1 cellular context compared by ENCODE assay signal in the genomic region with DNA sequence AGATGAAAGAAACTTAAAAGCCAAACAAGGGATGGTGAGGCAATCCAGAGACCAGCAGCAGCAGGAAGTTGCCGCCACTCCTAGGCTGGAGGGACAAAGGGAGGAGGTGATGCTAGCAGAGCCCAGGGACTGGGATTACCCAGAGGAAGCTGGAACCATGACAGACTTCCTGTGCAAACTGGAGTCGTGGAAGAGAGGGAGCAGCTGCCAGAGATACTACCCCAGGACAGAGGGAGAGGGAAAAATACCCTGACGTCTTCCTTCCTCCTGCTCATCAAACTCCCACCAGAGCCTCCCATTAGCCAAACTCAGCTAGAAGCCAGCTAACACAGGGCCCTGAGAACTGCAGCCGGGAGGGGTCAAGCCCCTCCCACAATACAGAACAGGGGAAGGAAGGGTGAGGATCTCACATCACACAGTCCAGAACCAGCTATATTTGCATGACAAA.
TF ChIP-seq lines count a peak whose summit lies in the region.

No MANE protein-coding gene starts in this region.

TF ChIP-seq in HepG2, 621 proteins besides CTCF, POLR2A, EP300 and RAD21 (continued from another document and continues in another):
- TF ChIP-seq, protein P1, sequence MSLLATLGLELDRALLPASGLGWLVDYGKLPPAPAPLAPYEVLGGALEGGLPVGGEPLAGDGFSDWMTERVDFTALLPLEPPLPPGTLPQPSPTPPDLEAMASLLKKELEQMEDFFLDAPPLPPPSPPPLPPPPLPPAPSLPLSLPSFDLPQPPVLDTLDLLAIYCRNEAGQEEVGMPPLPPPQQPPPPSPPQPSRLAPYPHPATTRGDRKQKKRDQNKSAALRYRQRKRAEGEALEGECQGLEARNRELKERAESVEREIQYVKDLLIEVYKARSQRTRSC (CRISPR knock-in tag; IDR thresholded peaks at IDR 0.05; ENCODE audit: low read depth), result no peak
- TF ChIP-seq, protein P2, sequence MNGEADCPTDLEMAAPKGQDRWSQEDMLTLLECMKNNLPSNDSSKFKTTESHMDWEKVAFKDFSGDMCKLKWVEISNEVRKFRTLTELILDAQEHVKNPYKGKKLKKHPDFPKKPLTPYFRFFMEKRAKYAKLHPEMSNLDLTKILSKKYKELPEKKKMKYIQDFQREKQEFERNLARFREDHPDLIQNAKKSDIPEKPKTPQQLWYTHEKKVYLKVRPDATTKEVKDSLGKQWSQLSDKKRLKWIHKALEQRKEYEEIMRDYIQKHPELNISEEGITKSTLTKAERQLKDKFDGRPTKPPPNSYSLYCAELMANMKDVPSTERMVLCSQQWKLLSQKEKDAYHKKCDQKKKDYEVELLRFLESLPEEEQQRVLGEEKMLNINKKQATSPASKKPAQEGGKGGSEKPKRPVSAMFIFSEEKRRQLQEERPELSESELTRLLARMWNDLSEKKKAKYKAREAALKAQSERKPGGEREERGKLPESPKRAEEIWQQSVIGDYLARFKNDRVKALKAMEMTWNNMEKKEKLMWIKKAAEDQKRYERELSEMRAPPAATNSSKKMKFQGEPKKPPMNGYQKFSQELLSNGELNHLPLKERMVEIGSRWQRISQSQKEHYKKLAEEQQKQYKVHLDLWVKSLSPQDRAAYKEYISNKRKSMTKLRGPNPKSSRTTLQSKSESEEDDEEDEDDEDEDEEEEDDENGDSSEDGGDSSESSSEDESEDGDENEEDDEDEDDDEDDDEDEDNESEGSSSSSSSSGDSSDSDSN (CRISPR knock-in tag; IDR thresholded peaks at IDR 0.05), result no peak
- no peak for TF ChIP-seq KMT2B (CRISPR knock-in tag; IDR thresholded peaks at IDR 0.05)
- TF ChIP-seq, protein P3, sequence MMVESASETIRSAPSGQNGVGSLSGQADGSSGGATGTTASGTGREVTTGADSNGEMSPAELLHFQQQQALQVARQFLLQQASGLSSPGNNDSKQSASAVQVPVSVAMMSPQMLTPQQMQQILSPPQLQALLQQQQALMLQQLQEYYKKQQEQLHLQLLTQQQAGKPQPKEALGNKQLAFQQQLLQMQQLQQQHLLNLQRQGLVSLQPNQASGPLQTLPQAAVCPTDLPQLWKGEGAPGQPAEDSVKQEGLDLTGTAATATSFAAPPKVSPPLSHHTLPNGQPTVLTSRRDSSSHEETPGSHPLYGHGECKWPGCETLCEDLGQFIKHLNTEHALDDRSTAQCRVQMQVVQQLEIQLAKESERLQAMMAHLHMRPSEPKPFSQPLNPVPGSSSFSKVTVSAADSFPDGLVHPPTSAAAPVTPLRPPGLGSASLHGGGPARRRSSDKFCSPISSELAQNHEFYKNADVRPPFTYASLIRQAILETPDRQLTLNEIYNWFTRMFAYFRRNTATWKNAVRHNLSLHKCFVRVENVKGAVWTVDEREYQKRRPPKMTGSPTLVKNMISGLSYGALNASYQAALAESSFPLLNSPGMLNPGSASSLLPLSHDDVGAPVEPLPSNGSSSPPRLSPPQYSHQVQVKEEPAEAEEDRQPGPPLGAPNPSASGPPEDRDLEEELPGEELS (CRISPR knock-in tag; IDR thresholded peaks at IDR 0.05), result no peak
- TF ChIP-seq, protein P4, sequence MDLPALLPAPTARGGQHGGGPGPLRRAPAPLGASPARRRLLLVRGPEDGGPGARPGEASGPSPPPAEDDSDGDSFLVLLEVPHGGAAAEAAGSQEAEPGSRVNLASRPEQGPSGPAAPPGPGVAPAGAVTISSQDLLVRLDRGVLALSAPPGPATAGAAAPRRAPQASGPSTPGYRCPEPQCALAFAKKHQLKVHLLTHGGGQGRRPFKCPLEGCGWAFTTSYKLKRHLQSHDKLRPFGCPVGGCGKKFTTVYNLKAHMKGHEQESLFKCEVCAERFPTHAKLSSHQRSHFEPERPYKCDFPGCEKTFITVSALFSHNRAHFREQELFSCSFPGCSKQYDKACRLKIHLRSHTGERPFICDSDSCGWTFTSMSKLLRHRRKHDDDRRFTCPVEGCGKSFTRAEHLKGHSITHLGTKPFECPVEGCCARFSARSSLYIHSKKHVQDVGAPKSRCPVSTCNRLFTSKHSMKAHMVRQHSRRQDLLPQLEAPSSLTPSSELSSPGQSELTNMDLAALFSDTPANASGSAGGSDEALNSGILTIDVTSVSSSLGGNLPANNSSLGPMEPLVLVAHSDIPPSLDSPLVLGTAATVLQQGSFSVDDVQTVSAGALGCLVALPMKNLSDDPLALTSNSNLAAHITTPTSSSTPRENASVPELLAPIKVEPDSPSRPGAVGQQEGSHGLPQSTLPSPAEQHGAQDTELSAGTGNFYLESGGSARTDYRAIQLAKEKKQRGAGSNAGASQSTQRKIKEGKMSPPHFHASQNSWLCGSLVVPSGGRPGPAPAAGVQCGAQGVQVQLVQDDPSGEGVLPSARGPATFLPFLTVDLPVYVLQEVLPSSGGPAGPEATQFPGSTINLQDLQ (CRISPR knock-in tag; IDR thresholded peaks at IDR 0.05), result no peak
- TF ChIP-seq MEF2D (CRISPR knock-in tag; IDR thresholded peaks at IDR 0.05), result no peak
- peak; percentile 26; the same call in 1 of the 2 replicates for TF ChIP-seq SALL1 (CRISPR knock-in tag; IDR thresholded peaks at IDR 0.05)
- TF ChIP-seq ZMYM2 (CRISPR knock-in tag; IDR thresholded peaks at IDR 0.05), result no peak
- TF ChIP-seq TGIF2 (CRISPR knock-in tag; IDR thresholded peaks at IDR 0.05), result no peak
- TF ChIP-seq, protein P5, sequence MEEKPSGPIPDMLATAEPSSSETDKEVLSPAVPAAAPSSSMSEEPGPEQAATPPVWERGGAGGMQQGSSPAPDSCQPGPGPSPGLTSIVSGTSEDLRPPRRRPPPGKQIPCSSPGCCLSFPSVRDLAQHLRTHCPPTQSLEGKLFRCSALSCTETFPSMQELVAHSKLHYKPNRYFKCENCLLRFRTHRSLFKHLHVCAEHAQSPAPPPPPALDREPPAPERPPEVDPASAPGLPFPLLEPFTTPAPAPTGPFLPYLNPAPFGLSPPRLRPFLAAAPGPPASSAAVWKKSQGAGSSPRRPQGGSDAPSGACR (CRISPR knock-in tag; IDR thresholded peaks at IDR 0.05), result no peak
- no peak for TF ChIP-seq RFX3 (CRISPR knock-in tag; IDR thresholded peaks at IDR 0.05)
- TF ChIP-seq HMG20A (CRISPR knock-in tag; IDR thresholded peaks at IDR 0.05; ENCODE audit: borderline replicate concordance), result no peak
- no peak for TF ChIP-seq ZSCAN20 (CRISPR knock-in tag; IDR thresholded peaks at IDR 0.05; ENCODE audit: borderline replicate concordance)
- TF ChIP-seq, protein P6, sequence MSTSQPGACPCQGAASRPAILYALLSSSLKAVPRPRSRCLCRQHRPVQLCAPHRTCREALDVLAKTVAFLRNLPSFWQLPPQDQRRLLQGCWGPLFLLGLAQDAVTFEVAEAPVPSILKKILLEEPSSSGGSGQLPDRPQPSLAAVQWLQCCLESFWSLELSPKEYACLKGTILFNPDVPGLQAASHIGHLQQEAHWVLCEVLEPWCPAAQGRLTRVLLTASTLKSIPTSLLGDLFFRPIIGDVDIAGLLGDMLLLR (CRISPR knock-in tag; IDR thresholded peaks at IDR 0.05), result no peak
- TF ChIP-seq, protein P7, sequence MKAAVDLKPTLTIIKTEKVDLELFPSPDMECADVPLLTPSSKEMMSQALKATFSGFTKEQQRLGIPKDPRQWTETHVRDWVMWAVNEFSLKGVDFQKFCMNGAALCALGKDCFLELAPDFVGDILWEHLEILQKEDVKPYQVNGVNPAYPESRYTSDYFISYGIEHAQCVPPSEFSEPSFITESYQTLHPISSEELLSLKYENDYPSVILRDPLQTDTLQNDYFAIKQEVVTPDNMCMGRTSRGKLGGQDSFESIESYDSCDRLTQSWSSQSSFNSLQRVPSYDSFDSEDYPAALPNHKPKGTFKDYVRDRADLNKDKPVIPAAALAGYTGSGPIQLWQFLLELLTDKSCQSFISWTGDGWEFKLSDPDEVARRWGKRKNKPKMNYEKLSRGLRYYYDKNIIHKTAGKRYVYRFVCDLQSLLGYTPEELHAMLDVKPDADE (CRISPR knock-in tag; IDR thresholded peaks at IDR 0.05), result no peak
- no peak for TF ChIP-seq KDM3A (CRISPR knock-in tag; IDR thresholded peaks at IDR 0.05; ENCODE audit: low read depth)
- TF ChIP-seq NCOA5 (CRISPR knock-in tag; IDR thresholded peaks at IDR 0.05), result no peak
- 0 out of 2 replicates have a peak, but pooled peaks have one; percentile 24 for TF ChIP-seq SAP130 (CRISPR knock-in tag; IDR thresholded peaks at IDR 0.05; ENCODE audit: low read depth)
- no peak for TF ChIP-seq TP53 (CRISPR knock-in tag; conservative IDR thresholded peaks at IDR 0.05)
- no peak for TF ChIP-seq SMARCC2 (IDR thresholded peaks at IDR 0.05)
- TF ChIP-seq ZNF7 (CRISPR knock-in tag; IDR thresholded peaks at IDR 0.05), result no peak
- TF ChIP-seq, protein P8, sequence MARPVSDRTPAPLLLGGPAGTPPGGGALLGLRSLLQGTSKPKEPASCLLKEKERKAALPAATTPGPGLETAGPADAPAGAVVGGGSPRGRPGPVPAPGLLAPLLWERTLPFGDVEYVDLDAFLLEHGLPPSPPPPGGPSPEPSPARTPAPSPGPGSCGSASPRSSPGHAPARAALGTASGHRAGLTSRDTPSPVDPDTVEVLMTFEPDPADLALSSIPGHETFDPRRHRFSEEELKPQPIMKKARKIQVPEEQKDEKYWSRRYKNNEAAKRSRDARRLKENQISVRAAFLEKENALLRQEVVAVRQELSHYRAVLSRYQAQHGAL (CRISPR knock-in tag; IDR thresholded peaks at IDR 0.05; ENCODE audit: not compliant biosample characterization), result no peak
- no peak for TF ChIP-seq PHB2 (IDR thresholded peaks at IDR 0.05; ENCODE audit: partially characterized antibody)
- TF ChIP-seq THAP11 (CRISPR knock-in tag; IDR thresholded peaks at IDR 0.05), result no peak
- TF ChIP-seq ZFP62 (CRISPR knock-in tag; IDR thresholded peaks at IDR 0.05), result no peak
- TF ChIP-seq ZSCAN22 (CRISPR knock-in tag; IDR thresholded peaks at IDR 0.05), result peak; percentile 67; the same call in 1 of the 2 replicates
- TF ChIP-seq, protein P9, sequence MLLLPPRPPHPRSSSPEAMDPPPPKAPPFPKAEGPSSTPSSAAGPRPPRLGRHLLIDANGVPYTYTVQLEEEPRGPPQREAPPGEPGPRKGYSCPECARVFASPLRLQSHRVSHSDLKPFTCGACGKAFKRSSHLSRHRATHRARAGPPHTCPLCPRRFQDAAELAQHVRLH (CRISPR knock-in tag; IDR thresholded peaks at IDR 0.05; ENCODE audit: borderline replicate concordance, low read depth), result no peak
- no peak for TF ChIP-seq TAF15 (IDR thresholded peaks at IDR 0.05; ENCODE audit: low read depth, low read length, poor library complexity, severe bottlenecking)
- no peak for TF ChIP-seq POLR2AphosphoS2 (IDR thresholded peaks at IDR 0.05; ENCODE audit: low read depth, low read length)
- TF ChIP-seq, protein P10, sequence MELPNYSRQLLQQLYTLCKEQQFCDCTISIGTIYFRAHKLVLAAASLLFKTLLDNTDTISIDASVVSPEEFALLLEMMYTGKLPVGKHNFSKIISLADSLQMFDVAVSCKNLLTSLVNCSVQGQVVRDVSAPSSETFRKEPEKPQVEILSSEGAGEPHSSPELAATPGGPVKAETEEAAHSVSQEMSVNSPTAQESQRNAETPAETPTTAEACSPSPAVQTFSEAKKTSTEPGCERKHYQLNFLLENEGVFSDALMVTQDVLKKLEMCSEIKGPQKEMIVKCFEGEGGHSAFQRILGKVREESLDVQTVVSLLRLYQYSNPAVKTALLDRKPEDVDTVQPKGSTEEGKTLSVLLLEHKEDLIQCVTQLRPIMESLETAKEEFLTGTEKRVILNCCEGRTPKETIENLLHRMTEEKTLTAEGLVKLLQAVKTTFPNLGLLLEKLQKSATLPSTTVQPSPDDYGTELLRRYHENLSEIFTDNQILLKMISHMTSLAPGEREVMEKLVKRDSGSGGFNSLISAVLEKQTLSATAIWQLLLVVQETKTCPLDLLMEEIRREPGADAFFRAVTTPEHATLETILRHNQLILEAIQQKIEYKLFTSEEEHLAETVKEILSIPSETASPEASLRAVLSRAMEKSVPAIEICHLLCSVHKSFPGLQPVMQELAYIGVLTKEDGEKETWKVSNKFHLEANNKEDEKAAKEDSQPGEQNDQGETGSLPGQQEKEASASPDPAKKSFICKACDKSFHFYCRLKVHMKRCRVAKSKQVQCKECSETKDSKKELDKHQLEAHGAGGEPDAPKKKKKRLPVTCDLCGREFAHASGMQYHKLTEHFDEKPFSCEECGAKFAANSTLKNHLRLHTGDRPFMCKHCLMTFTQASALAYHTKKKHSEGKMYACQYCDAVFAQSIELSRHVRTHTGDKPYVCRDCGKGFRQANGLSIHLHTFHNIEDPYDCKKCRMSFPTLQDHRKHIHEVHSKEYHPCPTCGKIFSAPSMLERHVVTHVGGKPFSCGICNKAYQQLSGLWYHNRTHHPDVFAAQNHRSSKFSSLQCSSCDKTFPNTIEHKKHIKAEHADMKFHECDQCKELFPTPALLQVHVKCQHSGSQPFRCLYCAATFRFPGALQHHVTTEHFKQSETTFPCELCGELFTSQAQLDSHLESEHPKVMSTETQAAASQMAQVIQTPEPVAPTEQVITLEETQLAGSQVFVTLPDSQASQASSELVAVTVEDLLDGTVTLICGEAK (IDR thresholded peaks at IDR 0.05), result no peak
- TF ChIP-seq, protein P10 (CRISPR knock-in tag; IDR thresholded peaks at IDR 0.05), result no peak
- TF ChIP-seq, protein P11, sequence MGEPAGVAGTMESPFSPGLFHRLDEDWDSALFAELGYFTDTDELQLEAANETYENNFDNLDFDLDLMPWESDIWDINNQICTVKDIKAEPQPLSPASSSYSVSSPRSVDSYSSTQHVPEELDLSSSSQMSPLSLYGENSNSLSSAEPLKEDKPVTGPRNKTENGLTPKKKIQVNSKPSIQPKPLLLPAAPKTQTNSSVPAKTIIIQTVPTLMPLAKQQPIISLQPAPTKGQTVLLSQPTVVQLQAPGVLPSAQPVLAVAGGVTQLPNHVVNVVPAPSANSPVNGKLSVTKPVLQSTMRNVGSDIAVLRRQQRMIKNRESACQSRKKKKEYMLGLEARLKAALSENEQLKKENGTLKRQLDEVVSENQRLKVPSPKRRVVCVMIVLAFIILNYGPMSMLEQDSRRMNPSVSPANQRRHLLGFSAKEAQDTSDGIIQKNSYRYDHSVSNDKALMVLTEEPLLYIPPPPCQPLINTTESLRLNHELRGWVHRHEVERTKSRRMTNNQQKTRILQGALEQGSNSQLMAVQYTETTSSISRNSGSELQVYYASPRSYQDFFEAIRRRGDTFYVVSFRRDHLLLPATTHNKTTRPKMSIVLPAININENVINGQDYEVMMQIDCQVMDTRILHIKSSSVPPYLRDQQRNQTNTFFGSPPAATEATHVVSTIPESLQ (CRISPR knock-in tag; conservative IDR thresholded peaks at IDR 0.05), result no peak
